ENCODE assay signal across 8 cellular contexts in genomic region chr17:42183741-42184711, GRCh38. TPM values are rescaled to one million over a fixed set of nuclear protein-coding genes. Genes with fewer than 3 reads are reported as not detected.
DNase-seq lines count a peak whose midpoint lies in the region; ATAC-seq and TF ChIP-seq lines count a peak whose summit lies in the region.

No MANE protein-coding gene starts in this region.

- H3K4me3 Mint-ChIP-seq in activated T-helper 2 cell treated with anti-CD3 and anti-CD28 coated beads, Interferon-gamma antibody, Interleukin-2, Interleukin-4, amounts not matched to agents 10 μg/mL and 5 μg/mL and 100 μg/mL, durations not matched to agents 14 hours and 24 hours and 36 hours (ENCODE audit: low read depth) = peak overlapping the region; percentile 89
- H3K4me3 Mint-ChIP-seq in neural progenitor cell = peak overlapping the region; percentile 80
- H3K4me3 Mint-ChIP-seq in stimulated activated naive CD8-positive, alpha-beta T cell treated with anti-CD3 and anti-CD28 coated beads, Interleukin-15, amount 100 ng/mL, for 72 hours = peak overlapping the region; percentile 87 to 93

- peaks cover 36% of the 10 kb centered on the region for H3F3A ChIP-seq in neural progenitor cell (ENCODE audit: low read depth)

- H3K4me2 ChIP-seq in neural progenitor cell = peak overlapping the region; percentile 75

- H3K36me3 Mint-ChIP-seq in activated T-helper 2 cell treated with anti-CD3 and anti-CD28 coated beads, Interferon-gamma antibody, Interleukin-2, Interleukin-4, amounts not matched to agents 10 μg/mL and 5 μg/mL and 100 μg/mL, durations not matched to agents 14 hours and 24 hours and 36 hours (ENCODE audit: low read depth) = peaks cover 3% of the 10 kb centered on the region
- no peaks in the 10 kb centered on the region for H3K36me3 Mint-ChIP-seq in neural progenitor cell

- H3K27me3 ChIP-seq in Panc1 (ENCODE audit: control insufficient read depth, insufficient read depth, low read length) (no peaks in the 10 kb centered on the region), neural progenitor cell (peaks cover 69% of the 10 kb centered on the region)

- peaks cover 34% of the 10 kb centered on the region for H4K20me1 ChIP-seq in neural progenitor cell (ENCODE audit: low read depth)

- H3K4me1 Mint-ChIP-seq in activated T-helper 2 cell treated with anti-CD3 and anti-CD28 coated beads, Interferon-gamma antibody, Interleukin-2, Interleukin-4, amounts not matched to agents 10 μg/mL and 5 μg/mL and 100 μg/mL, durations not matched to agents 14 hours and 24 hours and 36 hours (ENCODE audit: low read depth) = peaks cover 32% of the 10 kb centered on the region
- H3K4me1 Mint-ChIP-seq in neural progenitor cell = peaks cover 31% of the 10 kb centered on the region
- H3K4me1 Mint-ChIP-seq in stimulated activated naive CD8-positive, alpha-beta T cell treated with anti-CD3 and anti-CD28 coated beads, Interleukin-15, amount 100 ng/mL, for 72 hours = peaks cover 67% of the 10 kb centered on the region

- peaks cover 12% of the 10 kb centered on the region for H3K4me1 ChIP-seq in Panc1 (ENCODE audit: control insufficient read depth, insufficient read depth, low read length)
- peaks cover 30% of the 10 kb centered on the region for H3K4me1 ChIP-seq in neural progenitor cell

- CTCF ChIA-PET in Panc1 (lab: Charles Lee) = no interaction called here

- H3K4me3 ChIP-seq in Panc1 (ENCODE audit: low read depth in 2 of 2, low read length in 2 of 2) (peak overlapping the region; percentile 47 to 69), foreskin fibroblast (ENCODE audit: low read depth in 1 of 2, low read length in 2 of 2) (peak overlapping the region; percentile 48 to 58), neural progenitor cell (peak overlapping the region; percentile 44)

- peak overlapping the region; percentile 82 for H2AFZ ChIP-seq in neural progenitor cell (replicated peaks)

- no peaks in the 10 kb centered on the region for H3K9me3 ChIP-seq in Panc1 (ENCODE audit: control insufficient read depth, insufficient read depth, low read depth, low read length)
- H3K9me3 ChIP-seq in neural progenitor cell (ENCODE audit: low read depth) = no peaks in the 10 kb centered on the region

- in situ Hi-C loops in Panc1 (cut with HindIII; ENCODE audit: low pct_unique_long_range_greater_than_20kb, low sequenced_read_pairs) = no loop called here

- POLR2A ChIA-PET in Panc1 (lab: Charles Lee) = interaction anchor here (0.6 kb wide), 1 partner anchor 492 kb away, joined by 3 read pairs; no protein-coding TSS in a partner anchor

- peaks cover 23% of the 10 kb centered on the region for H3K27me3 Mint-ChIP-seq in activated T-helper 2 cell treated with anti-CD3 and anti-CD28 coated beads, Interferon-gamma antibody, Interleukin-2, Interleukin-4, amounts not matched to agents 10 μg/mL and 5 μg/mL and 100 μg/mL, durations not matched to agents 14 hours and 24 hours and 36 hours (ENCODE audit: low read depth)
- peaks cover 44% of the 10 kb centered on the region for H3K27me3 Mint-ChIP-seq in neural progenitor cell (ENCODE audit: insufficient read depth, low read depth)
- peaks cover 41% of the 10 kb centered on the region for H3K27me3 Mint-ChIP-seq in stimulated activated naive CD8-positive, alpha-beta T cell treated with anti-CD3 and anti-CD28 coated beads, Interleukin-15, amount 100 ng/mL, for 72 hours

- no peak overlapping the region for H3K9ac ChIP-seq in neural progenitor cell

- peak overlapping the region; percentile 76 for H3K27ac Mint-ChIP-seq in activated T-helper 2 cell treated with anti-CD3 and anti-CD28 coated beads, Interferon-gamma antibody, Interleukin-2, Interleukin-4, amounts not matched to agents 10 μg/mL and 5 μg/mL and 100 μg/mL, durations not matched to agents 14 hours and 24 hours and 36 hours
- H3K27ac Mint-ChIP-seq in neural progenitor cell = no peak overlapping the region
- peak overlapping the region; percentile 85 to 89 for H3K27ac Mint-ChIP-seq in stimulated activated naive CD8-positive, alpha-beta T cell treated with anti-CD3 and anti-CD28 coated beads, Interleukin-15, amount 100 ng/mL, for 72 hours

- intact Hi-C loops in Panc1 (cut with micrococcal nuclease; ENCODE audit: unreplicated experiment) = no loop called here
- intact Hi-C loops in activated T-helper 2 cell treated with anti-CD3 and anti-CD28 coated beads, Interferon-gamma antibody, Interleukin-2, Interleukin-4, amounts not matched to agents 10 μg/mL and 5 μg/mL and 100 μg/mL, durations not matched to agents 14 hours and 24 hours and 36 hours (cut with micrococcal nuclease) = loop anchor here (5.0 kb wide), 1 partner anchor 67 kb away; no protein-coding TSS in a partner anchor

- BruUV-seq in Panc1 (replicated peaks; lab: Mats Ljungman, UMichigan) = no TSS peak

- H3K36me3 ChIP-seq in Panc1 (ENCODE audit: control insufficient read depth, insufficient read depth, low read length) = no peaks in the 10 kb centered on the region
- H3K36me3 ChIP-seq in neural progenitor cell = no peaks in the 10 kb centered on the region

- DNase-seq in AML-193 (lab: John Stamatoyannopoulos, UW) (peak; percentile 85 to 88), HK-2 (ENCODE audit: unreplicated experiment) (peak; percentile 70), Panc1 (ENCODE audit: low read depth, low spot score) (no peak), foreskin fibroblast (peak; percentile 64 to 88), neural progenitor cell (ENCODE audit: low spot score) (peak; percentile 95)
- DNase-seq in activated T-helper 2 cell treated with anti-CD3 and anti-CD28 coated beads, Interferon-gamma antibody, Interleukin-2, Interleukin-4, amounts not matched to agents 10 μg/mL and 5 μg/mL and 100 μg/mL, durations not matched to agents 14 hours and 24 hours and 36 hours (ENCODE audit: low spot score) = peak; percentile 77
- peak; percentile 86 to 89 for DNase-seq in stimulated activated naive CD8-positive, alpha-beta T cell treated with anti-CD3 and anti-CD28 coated beads, Interleukin-15, amount 100 ng/mL, for 72 hours

- peak; percentile 89 for TF ChIP-seq CTCF in Panc1 (IDR thresholded peaks at IDR 0.05)
- TF ChIP-seq CTCF in foreskin fibroblast (IDR thresholded peaks at IDR 0.05; ENCODE audit: low read depth, low read length) = peak; percentile 65
- TF ChIP-seq CTCF in neural progenitor cell (IDR thresholded peaks at IDR 0.05) = peak; percentile 84

- H3K27ac ChIP-seq in Panc1 (ENCODE audit: low read length) (peak overlapping the region; percentile 79), neural progenitor cell (no peak overlapping the region)

- no peaks in the 10 kb centered on the region for H3K79me2 ChIP-seq in neural progenitor cell (ENCODE audit: low read depth)

- ATAC-seq in GM19025 (IDR thresholded peaks at IDR 0.05; ENCODE audit: low read depth, unreplicated experiment) (peak; percentile 45), Panc1 (peak; percentile 80)
- peak; percentile 79 for ATAC-seq in stimulated activated naive CD8-positive, alpha-beta T cell treated with anti-CD3 and anti-CD28 coated beads, Interleukin-15, amount 100 ng/mL, for 72 hours

- H3K9me3 Mint-ChIP-seq in activated T-helper 2 cell treated with anti-CD3 and anti-CD28 coated beads, Interferon-gamma antibody, Interleukin-2, Interleukin-4, amounts not matched to agents 10 μg/mL and 5 μg/mL and 100 μg/mL, durations not matched to agents 14 hours and 24 hours and 36 hours = no peaks in the 10 kb centered on the region
- H3K9me3 Mint-ChIP-seq in neural progenitor cell = no peaks in the 10 kb centered on the region
- H3K9me3 Mint-ChIP-seq in stimulated activated naive CD8-positive, alpha-beta T cell treated with anti-CD3 and anti-CD28 coated beads, Interleukin-15, amount 100 ng/mL, for 72 hours = no peaks in the 10 kb centered on the region

RNA-seq across cellular contexts. Expression of gene HCRT, which starts 1.2 kb away (rescaled TPM):
- total RNA-seq in Panc1 (2021; ENCODE audit: unreplicated experiment) (not detected), neural progenitor cell (ENCODE audit: low replicate concordance) (not detected in 2 replicates)
- polyA plus RNA-seq in Panc1 (2012; ENCODE audit: insufficient read length) = not detected
- not detected in 2 replicates for total RNA-seq in activated T-helper 2 cell treated with anti-CD3 and anti-CD28 coated beads, Interferon-gamma antibody, Interleukin-2, Interleukin-4, amounts not matched to agents 10 μg/mL and 5 μg/mL and 100 μg/mL, durations not matched to agents 14 hours and 24 hours and 36 hours

RNA-seq across cellular contexts. Expression of gene KCNH4, which starts 3.1 kb away (rescaled TPM):
- total RNA-seq in Panc1 (2021; ENCODE audit: unreplicated experiment) (1.5 TPM), neural progenitor cell (ENCODE audit: low replicate concordance) (not detected in 2 replicates)
- polyA plus RNA-seq in Panc1 (2012; ENCODE audit: insufficient read length) = 1.6 TPM
- total RNA-seq in activated T-helper 2 cell treated with anti-CD3 and anti-CD28 coated beads, Interferon-gamma antibody, Interleukin-2, Interleukin-4, amounts not matched to agents 10 μg/mL and 5 μg/mL and 100 μg/mL, durations not matched to agents 14 hours and 24 hours and 36 hours = 0.44 and 0.64 TPM in 2 replicates

RNA-seq across cellular contexts. Expression of gene GHDC, which starts 10.3 kb away (rescaled TPM):
- total RNA-seq in Panc1 (2021; ENCODE audit: unreplicated experiment) (21.8 TPM), neural progenitor cell (ENCODE audit: low replicate concordance) (6.8 and 7.7 TPM in 2 replicates)
- 30.0 TPM for polyA plus RNA-seq in Panc1 (2012; ENCODE audit: insufficient read length)
- 16.5 and 17.6 TPM in 2 replicates for total RNA-seq in activated T-helper 2 cell treated with anti-CD3 and anti-CD28 coated beads, Interferon-gamma antibody, Interleukin-2, Interleukin-4, amounts not matched to agents 10 μg/mL and 5 μg/mL and 100 μg/mL, durations not matched to agents 14 hours and 24 hours and 36 hours

RNA-seq across cellular contexts. Expression of gene RAB5C, which starts 29.2 kb away (rescaled TPM):
- 141 TPM for total RNA-seq in Panc1 (2021; ENCODE audit: unreplicated experiment)
- polyA plus RNA-seq in Panc1 (2012; ENCODE audit: insufficient read length) = 195 TPM
- 63.9 and 67.9 TPM in 2 replicates for total RNA-seq in activated T-helper 2 cell treated with anti-CD3 and anti-CD28 coated beads, Interferon-gamma antibody, Interleukin-2, Interleukin-4, amounts not matched to agents 10 μg/mL and 5 μg/mL and 100 μg/mL, durations not matched to agents 14 hours and 24 hours and 36 hours
- total RNA-seq in neural progenitor cell (ENCODE audit: low replicate concordance) = 33.5 and 48.9 TPM in 2 replicates
